9 cellular contexts compared by ENCODE assay signal in the genomic region with DNA sequence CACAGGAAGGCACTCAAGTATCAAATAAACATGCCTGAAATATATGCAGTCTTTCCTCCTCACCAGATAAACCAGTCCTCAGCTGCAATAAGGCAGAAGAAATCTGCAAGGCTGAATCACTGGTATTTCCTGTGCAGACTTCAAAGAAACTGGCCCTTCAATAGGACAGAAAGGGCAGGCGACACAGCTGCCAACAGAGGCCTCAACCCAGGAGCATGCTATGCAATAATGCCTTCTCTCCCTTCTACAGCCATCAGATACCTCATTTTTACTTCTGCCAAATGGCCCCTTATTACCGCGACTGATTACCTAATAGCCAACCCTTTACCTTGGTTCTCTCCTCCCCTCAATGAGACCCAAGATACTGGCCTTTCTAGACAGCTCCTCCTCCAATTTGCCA. TPM values are rescaled to one million over a fixed set of nuclear protein-coding genes. Genes with fewer than 3 reads are reported as not detected.
DNase-seq lines count a peak whose midpoint lies in the region; ATAC-seq, FAIRE-seq and TF ChIP-seq lines count a peak whose summit lies in the region.
"Had no signal": no experiment of that assay in that cellular context is flagged by ENCODE, and none has a peak within 500 bp of the region (broad histone marks: within the 10 kb centered on the region; RNA-seq: fewer than 3 reads in every experiment).

No MANE protein-coding gene starts in this region.

- peak overlapping the region in 1 of 2 experiments; percentile 25; a peak in 1 of 4 replicates for H3K4me3 ChIP-seq in SK-N-SH (ENCODE audit: low read depth in 2 of 2, low read length in 1 of 2)
- H3K4me3 ChIP-seq in small intestine (ENCODE audit: low read depth in 1 of 2, low read length in 2 of 2), result no peak overlapping the region

- H3K79me2 ChIP-seq in H9 (ENCODE audit: insufficient read depth, low read length) (peaks cover 5% of the 10 kb centered on the region; the same call in 1 of the 2 replicates), SK-N-SH (ENCODE audit: insufficient read depth) (peaks cover 96% of the 10 kb centered on the region)

- no peak overlapping the region for H2BK120ac ChIP-seq in H9 (ENCODE audit: low read depth, low read length, poor library complexity, severe bottlenecking)

- H3K23me2 ChIP-seq in H9 (ENCODE audit: insufficient read length, low read depth, low read length, poor library complexity, severe bottlenecking), result no peaks in the 10 kb centered on the region

- no peak for TF ChIP-seq RAD21 in SK-N-SH (IDR thresholded peaks at IDR 0.05; ENCODE audit: low read length)

- no peak for FAIRE-seq in small intestine (lab: Jason Lieb, UNC)

- no peak for TF ChIP-seq EP300 in SK-N-SH (IDR thresholded peaks at IDR 0.05; ENCODE audit: borderline replicate concordance in 1 of 2, low read depth in 1 of 2, low read length in 1 of 2)

- intact Hi-C loops in posterior vena cava (cut with DNase I), result no loop called here

- H4K20me1 ChIP-seq in H9 (ENCODE audit: control insufficient read depth, insufficient read depth, insufficient read length), result no peaks in the 10 kb centered on the region
- no peaks in the 10 kb centered on the region for H4K20me1 ChIP-seq in SK-N-SH (ENCODE audit: insufficient read depth)

- H3K9ac ChIP-seq in H9 (ENCODE audit: extremely low read depth, insufficient read length, low read length), result no peak overlapping the region
- H3K9ac ChIP-seq in SK-N-SH, result peak overlapping the region; percentile 22; the same call in 1 of the 2 replicates

- H3K36me3 ChIP-seq in SK-N-SH (replicated peaks in 1 of 2; ENCODE audit: control insufficient read depth in 1 of 2, insufficient read depth in 2 of 2, low read length in 1 of 2) (peaks cover 3 to 4% of the 10 kb centered on the region in 2 experiments), small intestine (ENCODE audit: control insufficient read depth in 2 of 2, insufficient read depth in 2 of 2, low read length in 2 of 2) (no peaks in the 10 kb centered on the region)

- no peaks in the 10 kb centered on the region for H3K27me3 Mint-ChIP-seq in H9 (ENCODE audit: low read depth)
- H3K27me3 Mint-ChIP-seq: effector memory CD8-positive, alpha-beta T cell had no signal

- no peak overlapping the region for H2AFZ ChIP-seq in H9 (ENCODE audit: low read length)
- H2AFZ ChIP-seq in SK-N-SH (ENCODE audit: low read depth), result no peak overlapping the region

- H3K9me2 ChIP-seq in SK-N-SH, result no peaks in the 10 kb centered on the region

- H3K4ac ChIP-seq in H9 (ENCODE audit: low read depth, low read length), result no peak overlapping the region

- H3K4me2 ChIP-seq in H9 (ENCODE audit: insufficient read depth, insufficient read length, low read length) (no peak overlapping the region), SK-N-SH (peak overlapping the region; percentile 77)

- no peak overlapping the region for H2BK20ac ChIP-seq in H9 (ENCODE audit: low read depth, low read length, poor library complexity, severe bottlenecking)

- H4K5ac ChIP-seq in H9 (ENCODE audit: insufficient read length, low read depth, low read length), result no peak overlapping the region

- H3K27ac ChIP-seq in H9 (ENCODE audit: insufficient read length, low read depth, low read length), result no peak overlapping the region
- H3K27ac ChIP-seq in SK-N-SH (ENCODE audit: low read depth in 2 of 2, low read length in 1 of 2), result peak overlapping the region; percentile 79 to 82
- peak overlapping the region in 1 of 2 donors; percentile 43 for H3K27ac ChIP-seq in small intestine (ENCODE audit: low read depth in 1 of 2, low read length in 1 of 2)

- no peak overlapping the region for H4K8ac ChIP-seq in H9 (replicated peaks; ENCODE audit: insufficient read length, low read depth, low read length)

- no peaks in the 10 kb centered on the region for H3K9me3 Mint-ChIP-seq in H9
- H3K9me3 Mint-ChIP-seq: effector memory CD8-positive, alpha-beta T cell had no signal

- DNase-seq in H9 (no peak), SK-N-SH (no peak), fibroblast of peridontal ligament (ENCODE audit: extremely low read depth) (peak; percentile 57), small intestine (peak; percentile 26), DMS153 treated with DMSO at 0.1 percent for 48 hours (lab: John Stamatoyannopoulos, UW; ENCODE audit: unreplicated experiment) (no peak), posterior vena cava (ENCODE audit: low spot score) (no peak)
- DNase-seq: effector memory CD8-positive, alpha-beta T cell had no signal

- H2BK5ac ChIP-seq in H9 (ENCODE audit: insufficient read length, low read length), result no peak overlapping the region

- TF ChIP-seq CTCF in H9 (conservative IDR thresholded peaks at IDR 0.05) (no peak), SK-N-SH (IDR thresholded peaks at IDR 0.05) (no peak)

- peaks cover 45 to 58% of the 10 kb centered on the region in 2 experiments for H3K4me1 Mint-ChIP-seq in H9

- peaks cover 3 to 32% (median 28%) of the 10 kb centered on the region in 3 experiments for H3K36me3 Mint-ChIP-seq in H9 (ENCODE audit: insufficient read depth in 1 of 3, low read depth in 3 of 3)

- H2BK15ac ChIP-seq in H9 (ENCODE audit: low read depth, low read length), result no peak overlapping the region

- H3K56ac ChIP-seq in H9 (ENCODE audit: insufficient read length, low read depth, low read length), result no peak overlapping the region

- peak overlapping the region; percentile 33 to 65 (median 59); a peak in 4 of 7 replicates for H3K27ac Mint-ChIP-seq in H9

- H2BK12ac ChIP-seq in H9 (ENCODE audit: insufficient read length, low read depth, low read length), result no peak overlapping the region

- H3K4me3 Mint-ChIP-seq in H9, result no peak overlapping the region; a peak in 1 of 5 replicates
- H3K4me3 Mint-ChIP-seq: effector memory CD8-positive, alpha-beta T cell had no signal

- no peak overlapping the region for H3T11ph ChIP-seq in H9 (ENCODE audit: low read length)

- H3K23ac ChIP-seq in H9 (ENCODE audit: insufficient read length, low read depth, low read length), result no peak overlapping the region

- no peak for ATAC-seq in GM21423 (IDR thresholded peaks at IDR 0.05; ENCODE audit: unreplicated experiment)
- no peak for ATAC-seq in GM19455 (IDR thresholded peaks at IDR 0.05; ENCODE audit: unreplicated experiment)
- ATAC-seq: effector memory CD8-positive, alpha-beta T cell had no signal

- no peak overlapping the region for H3K14ac ChIP-seq in H9 (ENCODE audit: insufficient read depth, low read length)

- peaks cover 5% of the 10 kb centered on the region; the same call in 1 of the 2 replicates for H3K4me1 ChIP-seq in H9 (ENCODE audit: insufficient read depth, low read length)
- H3K4me1 ChIP-seq in SK-N-SH (ENCODE audit: control insufficient read depth in 1 of 2, insufficient read depth in 2 of 2, low read depth in 1 of 2, low read length in 1 of 2), result peaks cover 17 to 47% of the 10 kb centered on the region in 2 experiments
- peaks cover 1 to 12% of the 10 kb centered on the region in 2 donors for H3K4me1 ChIP-seq in small intestine (ENCODE audit: control insufficient read depth in 2 of 2, insufficient read depth in 1 of 2, low read depth in 1 of 2, low read length in 1 of 2)

- H3K9me3 ChIP-seq in H9 (ENCODE audit: control insufficient read depth, low read depth, low read length) (no peaks in the 10 kb centered on the region), SK-N-SH (no peaks in the 10 kb centered on the region), small intestine (ENCODE audit: control insufficient read depth, low read depth) (no peaks in the 10 kb centered on the region)

- H3K79me1 ChIP-seq in H9 (ENCODE audit: insufficient read depth, low read depth, low read length, poor library complexity, severe bottlenecking), result peaks cover 4% of the 10 kb centered on the region

- H3K27me3 ChIP-seq in H9 (ENCODE audit: insufficient read depth, low read length) (no peaks in the 10 kb centered on the region), SK-N-SH (ENCODE audit: insufficient read depth) (no peaks in the 10 kb centered on the region), small intestine (ENCODE audit: control insufficient read depth in 2 of 2, insufficient read depth in 2 of 2, low read length in 2 of 2) (no peaks in the 10 kb centered on the region)

- H4K91ac ChIP-seq in H9 (ENCODE audit: insufficient read length, low read depth, low read length), result no peak overlapping the region

- CTCF ChIA-PET in SK-N-SH (lab: Yijun Ruan, JAX), result interaction anchor here (0.8 to 1.1 kb wide), 4 partner anchors 13 to 43 kb away, joined by 3 read pairs; no protein-coding TSS in a partner anchor

- POLR2A ChIA-PET in SK-N-SH (lab: Yijun Ruan, JAX), result interaction anchor here (0.7 to 1.0 kb wide), 2 partner anchors 23 to 30 kb away, joined by 3 read pairs; no protein-coding TSS in a partner anchor

- no peak overlapping the region for H2AK5ac ChIP-seq in H9 (ENCODE audit: insufficient read length, low read length)

- H3F3A ChIP-seq in SK-N-SH (replicated peaks; ENCODE audit: insufficient read depth), result peaks cover 39% of the 10 kb centered on the region

- WGBS in H9 (ENCODE audit: extremely low coverage, insufficient read length, low lambda C conversion rate), result no CpG with 5 or more reads among the region's 3 CpGs
- WGBS in SK-N-SH (ENCODE audit: low lambda C conversion rate), result 58% methylated on average over 3 of the region's 3 CpGs
- 29 to 53% (median 46%) methylated on average over 3 of the region's 3 CpGs for WGBS in small intestine, 3 donors

- no peak overlapping the region for H3K18ac ChIP-seq in H9 (ENCODE audit: insufficient read length, low read depth, low read length)

RNA-seq across cellular contexts. Expression of a gene that starts 8.0 kb away (rescaled TPM):
- 127 and 136 TPM in 2 replicates for total RNA-seq in H9 (2021)
- polyA plus RNA-seq in SK-N-SH (2012; rRNA removed), result 111 TPM in 2 replicates
- 32.2 and 47.9 TPM in 2 replicates for polyA plus RNA-seq in SK-N-SH (2012; cell fraction: cytosol; rRNA removed)
- polyA plus RNA-seq in SK-N-SH (2012; cell fraction: nucleus; rRNA removed), result 295 and 336 TPM in 2 replicates
- 100 to 1,000 TPM in 2 of 3 donors, 10 to 100 TPM in 1; 68.1 to 121 (median 117) TPM for polyA plus RNA-seq in small intestine
- 100 to 1,000 TPM; 129 to 143 TPM for total RNA-seq in posterior vena cava

RNA-seq across cellular contexts. Expression of a gene that starts 8.3 kb away (rescaled TPM):
- total RNA-seq in H9 (2021) (3.1 and 6.4 TPM in 2 replicates), posterior vena cava (1 to 10 TPM; 6.0 to 6.9 TPM)
- polyA plus RNA-seq in SK-N-SH (2012; rRNA removed) (7.3 and 8.0 TPM in 2 replicates), small intestine (1 to 10 TPM; 3.8 to 5.9 (median 5.3) TPM)
- polyA plus RNA-seq in SK-N-SH (2012; cell fraction: cytosol; rRNA removed), result 6.2 and 8.5 TPM in 2 replicates
- 6.0 and 7.2 TPM in 2 replicates for polyA plus RNA-seq in SK-N-SH (2012; cell fraction: nucleus; rRNA removed)

RNA-seq across cellular contexts. Expression of a gene that starts 30.7 kb away (rescaled TPM):
- total RNA-seq in H9 (2021) (96.2 and 96.3 TPM in 2 replicates), posterior vena cava (10 to 100 TPM; 63.3 to 73.7 TPM)
- polyA plus RNA-seq in SK-N-SH (2012; rRNA removed) (128 and 129 TPM in 2 replicates), small intestine (100 to 1,000 TPM; 118 to 149 (median 120) TPM)
- 97.5 and 122 TPM in 2 replicates for polyA plus RNA-seq in SK-N-SH (2012; cell fraction: cytosol; rRNA removed)
- polyA plus RNA-seq in SK-N-SH (2012; cell fraction: nucleus; rRNA removed), result 84.1 and 89.5 TPM in 2 replicates

RNA-seq across cellular contexts. Expression of a gene that starts 33.4 kb away (rescaled TPM):
- total RNA-seq in H9 (2021) (not detected in 2 replicates), posterior vena cava (not detected)
- polyA plus RNA-seq in SK-N-SH (2012; rRNA removed) (not detected in 2 replicates), small intestine (not detected)
- not detected in 2 replicates for polyA plus RNA-seq in SK-N-SH (2012; cell fraction: cytosol; rRNA removed)
- polyA plus RNA-seq in SK-N-SH (2012; cell fraction: nucleus; rRNA removed), result 0.18 and 0.58 TPM in 2 replicates

RNA-seq across cellular contexts. Expression of a gene that starts 40.1 kb away (rescaled TPM):
- total RNA-seq in H9 (2021) (72.6 and 79.3 TPM in 2 replicates), posterior vena cava (10 to 100 TPM; 34.6 to 35.8 TPM)
- polyA plus RNA-seq in SK-N-SH (2012; rRNA removed) (85.6 and 92.3 TPM in 2 replicates), small intestine (10 to 100 TPM; 62.7 to 83.0 (median 68.7) TPM)
- polyA plus RNA-seq in SK-N-SH (2012; cell fraction: cytosol; rRNA removed), result 121 and 159 TPM in 2 replicates
- polyA plus RNA-seq in SK-N-SH (2012; cell fraction: nucleus; rRNA removed), result 32.9 and 39.9 TPM in 2 replicates

Comparison
In these comparisons a context has a peak if more than half of its experiments do, and no peak if none do; other contexts are left out.
1. DNase-seq: peak in fibroblast of peridontal ligament (single experiment) and small intestine (single experiment); none in H9 (single experiment), SK-N-SH (single experiment), DMS153 treated with DMSO at 0.1 percent for 48 hours (single experiment) and posterior vena cava (single experiment).